In genomic region chr19:55210120-55210493, GRCh38 we compare ENCODE assay signal across 10 cellular contexts. TPM values are rescaled to one million over a fixed set of nuclear protein-coding genes. Genes with fewer than 3 reads are reported as not detected.
DNase-seq lines count a peak whose midpoint lies in the region; ATAC-seq and TF ChIP-seq lines count a peak whose summit lies in the region.
"Had no signal": no experiment of that assay in that cellular context is flagged by ENCODE, and none has a peak within 500 bp of the region (broad histone marks: within the 10 kb centered on the region; RNA-seq: fewer than 3 reads in every experiment).

No MANE protein-coding gene starts in this region.

- no peak overlapping the region for H3K4me3 ChIP-seq in CD8-positive, alpha-beta memory T cell (ENCODE audit: low read length)
- H3K4me3 ChIP-seq in astrocyte of the spinal cord (ENCODE audit: low read depth, low read length) (no peak overlapping the region), lower lobe of right lung (no peak overlapping the region), vagina (no peak overlapping the region)

- H3K27me3 Mint-ChIP-seq in CD8-positive, alpha-beta memory T cell, result peaks cover 34 to 37% of the 10 kb centered on the region in 2 donors

- ATAC-seq in lower lobe of right lung (peak; percentile 29 to 50), GM21529 (IDR thresholded peaks at IDR 0.05; ENCODE audit: unreplicated experiment) (no peak), HG02840 (IDR thresholded peaks at IDR 0.05; ENCODE audit: low FRiP score, unreplicated experiment) (no peak)
- ATAC-seq: stimulated activated effector memory CD8-positive, alpha-beta T cell treated with anti-CD3 and anti-CD28 coated beads, Interleukin-12 subunit alpha, Interleukin-12 subunit beta, amount 100 ng/mL, for 72 hours had no signal

- in situ Hi-C loops in astrocyte of the spinal cord (cut with HindIII; ENCODE audit: low sequenced_read_pairs), result no loop called here

- H3K27ac Mint-ChIP-seq in CD8-positive, alpha-beta memory T cell, result peak overlapping the region in 1 of 8 donors; percentile 43
- H3K27ac Mint-ChIP-seq: activated naive CD4-positive, alpha-beta T cell treated with anti-CD3 and anti-CD28 coated beads, Interleukin-2, amount 50 U/mL, for 24 hours; stimulated activated effector memory CD8-positive, alpha-beta T cell treated with anti-CD3 and anti-CD28 coated beads, Interleukin-12 subunit alpha, Interleukin-12 subunit beta, amount 100 ng/mL, for 72 hours had no signal

- intact Hi-C loops in lower lobe of right lung (cut with DNase I) (no loop called here), vagina (cut with DNase I) (no loop called here)

- H3K4me3 Mint-ChIP-seq in CD8-positive, alpha-beta memory T cell, result no peak overlapping the region
- H3K4me3 Mint-ChIP-seq: activated naive CD4-positive, alpha-beta T cell treated with anti-CD3 and anti-CD28 coated beads, Interleukin-2, amount 50 U/mL, for 24 hours; stimulated activated effector memory CD8-positive, alpha-beta T cell treated with anti-CD3 and anti-CD28 coated beads, Interleukin-12 subunit alpha, Interleukin-12 subunit beta, amount 100 ng/mL, for 72 hours had no signal

- H3K27me3 ChIP-seq in CD8-positive, alpha-beta memory T cell (ENCODE audit: insufficient read depth, low read length, poor library complexity, severe bottlenecking), result peaks cover 5% of the 10 kb centered on the region
- peaks cover 13% of the 10 kb centered on the region for H3K27me3 ChIP-seq in lower lobe of right lung (ENCODE audit: low read depth)
- no peaks in the 10 kb centered on the region for H3K27me3 ChIP-seq in vagina

- peaks cover 6 to 12% (median 8%) of the 10 kb centered on the region in 5 donors for H3K9me3 Mint-ChIP-seq in CD8-positive, alpha-beta memory T cell

- no peak for DNase-seq in CD8-positive, alpha-beta memory T cell
- DNase-seq in LoVo (ENCODE audit: low spot score) (peak; percentile 91), astrocyte of the spinal cord (ENCODE audit: low read depth, low spot score) (peak; percentile 92), lower lobe of right lung (no peak), vagina (ENCODE audit: extremely low spot score in 2 of 2) (no peak)
- DNase-seq in activated CD8-positive, alpha-beta memory T cell treated with anti-CD3 and anti-CD28 coated beads for 24 hours, result no peak

- no peaks in the 10 kb centered on the region for H3K36me3 ChIP-seq in CD8-positive, alpha-beta memory T cell (ENCODE audit: insufficient read depth, low read length)
- H3K36me3 ChIP-seq in lower lobe of right lung (no peaks in the 10 kb centered on the region), vagina (no peaks in the 10 kb centered on the region)

- peaks cover 0 to 3% (median 0%) of the 10 kb centered on the region in 3 donors for H3K4me1 Mint-ChIP-seq in CD8-positive, alpha-beta memory T cell

- POLR2A ChIA-PET in CD8-positive, alpha-beta memory T cell (lab: Charles Lee), result no interaction called here

- H3K4me1 ChIP-seq in CD8-positive, alpha-beta memory T cell (ENCODE audit: insufficient read depth, low read length), result no peaks in the 10 kb centered on the region
- H3K4me1 ChIP-seq in lower lobe of right lung, result peaks cover 6% of the 10 kb centered on the region
- peaks cover 9% of the 10 kb centered on the region for H3K4me1 ChIP-seq in vagina

- H3K9me3 ChIP-seq in CD8-positive, alpha-beta memory T cell (ENCODE audit: low read length), result no peaks in the 10 kb centered on the region
- H3K9me3 ChIP-seq in lower lobe of right lung (no peaks in the 10 kb centered on the region), vagina (no peaks in the 10 kb centered on the region)

- H3K36me3 Mint-ChIP-seq in CD8-positive, alpha-beta memory T cell, result peaks cover 0 to 6% (median 0%) of the 10 kb centered on the region in 3 donors
- H3K36me3 Mint-ChIP-seq: stimulated activated effector memory CD8-positive, alpha-beta T cell treated with anti-CD3 and anti-CD28 coated beads, Interleukin-12 subunit alpha, Interleukin-12 subunit beta, amount 100 ng/mL, for 72 hours had no signal

- CTCF ChIA-PET in CD8-positive, alpha-beta memory T cell (lab: Charles Lee), result no interaction called here

- peak overlapping the region; percentile 43 for H3K27ac ChIP-seq in CD8-positive, alpha-beta memory T cell (ENCODE audit: low read depth, low read length)
- no peak overlapping the region for H3K27ac ChIP-seq in lower lobe of right lung
- H3K27ac ChIP-seq in vagina, result no peak overlapping the region

- TF ChIP-seq POLR2A in vagina (IDR thresholded peaks at IDR 0.05), result no peak

- TF ChIP-seq CTCF in astrocyte of the spinal cord (IDR thresholded peaks at IDR 0.05; ENCODE audit: low read depth, low read length), result no peak
- no peak for TF ChIP-seq CTCF in lower lobe of right lung (IDR thresholded peaks at IDR 0.05)
- no peak for TF ChIP-seq CTCF in vagina (IDR thresholded peaks at IDR 0.05)

RNA-seq across cellular contexts. Expression of gene PTPRH, which starts 0.8 kb away (rescaled TPM):
- total RNA-seq in CD8-positive, alpha-beta memory T cell, result not detected
- polyA plus RNA-seq in CD8-positive, alpha-beta memory T cell, result not detected
- total RNA-seq in lower lobe of right lung (0.30 TPM), vagina (4.4 TPM)

RNA-seq across cellular contexts. Expression of gene TMEM86B, which starts 18.5 kb away (rescaled TPM):
- 10 to 100 TPM in 1 of 2 experiments, 1 to 10 TPM in 1; 8.5 to 10.3 TPM for total RNA-seq in CD8-positive, alpha-beta memory T cell
- 2.9 TPM for polyA plus RNA-seq in CD8-positive, alpha-beta memory T cell
- total RNA-seq in lower lobe of right lung (4.8 TPM), vagina (2.9 TPM)

RNA-seq across cellular contexts. Expression of gene SYT5, which starts 30.0 kb away (rescaled TPM):
- not detected for total RNA-seq in CD8-positive, alpha-beta memory T cell
- 0.37 TPM for polyA plus RNA-seq in CD8-positive, alpha-beta memory T cell
- not detected for total RNA-seq in lower lobe of right lung
- total RNA-seq in vagina, result not detected

RNA-seq across cellular contexts. Expression of gene DNAAF3, which starts 43.7 kb away (rescaled TPM):
- total RNA-seq in CD8-positive, alpha-beta memory T cell, result under 1 TPM in 1 of 2 experiments, not detected in 1; 0.27 TPM
- not detected for polyA plus RNA-seq in CD8-positive, alpha-beta memory T cell
- total RNA-seq in lower lobe of right lung (12.8 TPM), vagina (5.6 TPM)

RNA-seq across cellular contexts. Expression of gene PPP6R1, which starts 48.7 kb away (rescaled TPM):
- 100 to 1,000 TPM; 216 to 225 TPM for total RNA-seq in CD8-positive, alpha-beta memory T cell
- polyA plus RNA-seq in CD8-positive, alpha-beta memory T cell, result 143 TPM
- 69.1 TPM for total RNA-seq in lower lobe of right lung
- 30.4 TPM for total RNA-seq in vagina

Comparison
In these comparisons a context has a peak if more than half of its experiments do, and no peak if none do; other contexts are left out.
1. DNase-seq: peak in LoVo (single experiment) and astrocyte of the spinal cord (single experiment); none in CD8-positive, alpha-beta memory T cell (0 of 5), lower lobe of right lung (single experiment), activated CD8-positive, alpha-beta memory T cell treated with anti-CD3 and anti-CD28 coated beads for 24 hours (single experiment) and vagina (0 of 2).
2. ATAC-seq: peak in lower lobe of right lung (2 of 2); none in GM21529 (single experiment) and HG02840 (single experiment).